1 cellular context compared by ENCODE assay signal in genomic region chr6:28893172-28893799, GRCh38.
TF ChIP-seq lines count a peak whose summit lies in the region.

No MANE protein-coding gene starts in this region.

TF ChIP-seq in K562, 482 proteins besides CTCF, POLR2A, EP300 and RAD21 (continued from another document):
- no peak for TF ChIP-seq THAP7 (CRISPR knock-in tag; IDR thresholded peaks at IDR 0.05)
- no peak for TF ChIP-seq E2F1 (CRISPR knock-in tag; IDR thresholded peaks at IDR 0.05)
- peak; percentile 29; the same call in 1 of the 2 replicates for TF ChIP-seq SMARCA4 (IDR thresholded peaks at IDR 0.05)
- no peak for TF ChIP-seq ZNF79 (CRISPR knock-in tag; IDR thresholded peaks at IDR 0.05; ENCODE audit: low read depth)
- TF ChIP-seq CSDE1 (IDR thresholded peaks at IDR 0.05), result 0 out of 4 replicates have a peak, but pooled peaks of 1 of the 2 experiments have one; percentile 41
- peak in 1 of 2 experiments; percentile 87; a peak in 2 of 4 replicates for TF ChIP-seq MLLT1 (IDR thresholded peaks at IDR 0.05)
- peak; percentile 61; the same call in 1 of the 2 replicates for TF ChIP-seq CC2D1A (IDR thresholded peaks at IDR 0.05)
- TF ChIP-seq TRIM24 (IDR thresholded peaks at IDR 0.05), result peak; percentile 20 to 29; a peak in 1 of 4 replicates
- TF ChIP-seq MNT (conservative IDR thresholded peaks at IDR 0.05), result 0 out of 4 replicates have a peak, but pooled peaks of 1 of the 2 experiments have one; percentile 22
- 0 out of 2 replicates have a peak, but pooled peaks have one; percentile 36 for TF ChIP-seq HDAC2 (IDR thresholded peaks at IDR 0.05)
- TF ChIP-seq ZNF395 (CRISPR knock-in tag; IDR thresholded peaks at IDR 0.05), result 0 out of 2 replicates have a peak, but pooled peaks have one; percentile 32
- peak; percentile 27 for TF ChIP-seq ZNF280A (IDR thresholded peaks at IDR 0.05; ENCODE audit: low read depth, partially characterized antibody)
- peak; percentile 39; the same call in 1 of the 2 replicates for TF ChIP-seq EGR1 (conservative IDR thresholded peaks at IDR 0.05)
- TF ChIP-seq ZBTB26 (CRISPR knock-in tag; IDR thresholded peaks at IDR 0.05), result peak; percentile 34; the same call in 1 of the 2 replicates
- peak in 1 of 2 experiments; percentile 30; a peak in 1 of 4 replicates for TF ChIP-seq FOXK2 (conservative IDR thresholded peaks at IDR 0.05 in 1 of 2, IDR thresholded peaks at IDR 0.05 in 1 of 2; ENCODE audit: low read depth in 2 of 2)
- 0 out of 4 replicates have a peak, but pooled peaks of 1 of the 2 experiments have one; percentile 23 for TF ChIP-seq ARNT (IDR thresholded peaks at IDR 0.05)
- peak; percentile 15; the same call in 1 of the 2 replicates for TF ChIP-seq PHB2 (IDR thresholded peaks at IDR 0.05; ENCODE audit: low read depth)
- TF ChIP-seq NR2C1 (IDR thresholded peaks at IDR 0.05), result peak; percentile 50
- 0 out of 2 replicates have a peak, but pooled peaks have one; percentile 16 for TF ChIP-seq NR2C1 (tag; IDR thresholded peaks at IDR 0.05)
- peak; percentile 40; the same call in 1 of the 2 replicates for TF ChIP-seq MTA2 (IDR thresholded peaks at IDR 0.05; ENCODE audit: low read depth)
TF ChIP-seq in K562: peak in this region for 42.
